In genomic region chr6:8282946-8283345, GRCh38 we compare ENCODE assay signal across 2 cellular contexts.
TF ChIP-seq lines count a peak whose summit lies in the region.

No MANE protein-coding gene starts in this region.

TF ChIP-seq in K562, 482 proteins besides CTCF, POLR2A, EP300 and RAD21:
- peak; percentile 25; the same call in 1 of the 2 replicates for TF ChIP-seq CC2D1A (IDR thresholded peaks at IDR 0.05)
- TF ChIP-seq NFYB (IDR thresholded peaks at IDR 0.05; ENCODE audit: extremely low read depth, insufficient read length), result peak; percentile 80
- TF ChIP-seq FOS (IDR thresholded peaks at IDR 0.05; ENCODE audit: extremely low read depth, insufficient read length), result peak; percentile 19
TF ChIP-seq in K562: peak in this region for 3; not testable (repeated sequence) for 479.

TF ChIP-seq in HepG2, 621 proteins besides CTCF, POLR2A, EP300 and RAD21:
- TF ChIP-seq NFYB (CRISPR knock-in tag; IDR thresholded peaks at IDR 0.05), result 0 out of 2 replicates have a peak, but pooled peaks have one; percentile 15
